ENCODE assay signal across 1 cellular context in genomic region chr17:63775420-63775819, GRCh38.
TF ChIP-seq lines count a peak whose summit lies in the region.

No MANE protein-coding gene starts in this region.

TF ChIP-seq in IMR-90, 13 proteins besides CTCF, POLR2A, EP300 and RAD21 (continued from another document):
- TF ChIP-seq SMC3 (IDR thresholded peaks at IDR 0.05; ENCODE audit: low read depth, low read length) (no peak), RCOR1 (IDR thresholded peaks at IDR 0.05; ENCODE audit: insufficient replicate concordance, low read length) (no peak), CEBPB (IDR thresholded peaks at IDR 0.05; ENCODE audit: low read depth, low read length) (no peak), RFX5 (IDR thresholded peaks at IDR 0.05; ENCODE audit: low read depth, low read length) (no peak), NFE2L2 (IDR thresholded peaks at IDR 0.05; ENCODE audit: low read depth, low read length) (no peak), FOS (IDR thresholded peaks at IDR 0.05; ENCODE audit: low read depth, low read length) (no peak), CHD1 (IDR thresholded peaks at IDR 0.05; ENCODE audit: low read depth, low read length) (no peak)
